In the genomic region with DNA sequence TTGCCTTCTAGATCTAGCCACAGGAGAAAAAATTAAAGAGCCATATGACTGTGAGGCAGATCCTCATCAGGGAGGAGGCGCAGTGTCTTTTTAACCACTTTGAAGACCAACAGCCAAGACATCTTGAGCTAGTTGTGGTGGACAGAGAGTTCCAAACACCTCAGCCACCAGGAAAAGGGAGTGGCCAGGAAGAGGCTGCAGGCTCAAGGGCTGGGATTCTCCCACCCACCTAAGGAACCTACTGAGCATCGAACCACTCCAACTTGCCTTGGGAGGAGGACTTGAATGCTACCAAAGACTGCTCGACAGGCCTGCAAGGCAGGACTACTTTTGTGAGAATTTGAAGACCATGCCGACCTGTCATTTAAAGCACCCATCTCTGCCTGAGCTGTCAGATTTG, we compare ENCODE assay signal across 1 cellular context.
TF ChIP-seq lines count a peak whose summit lies in the region.

No MANE protein-coding gene starts in this region.

TF ChIP-seq in WTC11, 78 proteins besides CTCF, POLR2A, EP300 and RAD21 (continued from another document):
- TF ChIP-seq, protein P1, sequence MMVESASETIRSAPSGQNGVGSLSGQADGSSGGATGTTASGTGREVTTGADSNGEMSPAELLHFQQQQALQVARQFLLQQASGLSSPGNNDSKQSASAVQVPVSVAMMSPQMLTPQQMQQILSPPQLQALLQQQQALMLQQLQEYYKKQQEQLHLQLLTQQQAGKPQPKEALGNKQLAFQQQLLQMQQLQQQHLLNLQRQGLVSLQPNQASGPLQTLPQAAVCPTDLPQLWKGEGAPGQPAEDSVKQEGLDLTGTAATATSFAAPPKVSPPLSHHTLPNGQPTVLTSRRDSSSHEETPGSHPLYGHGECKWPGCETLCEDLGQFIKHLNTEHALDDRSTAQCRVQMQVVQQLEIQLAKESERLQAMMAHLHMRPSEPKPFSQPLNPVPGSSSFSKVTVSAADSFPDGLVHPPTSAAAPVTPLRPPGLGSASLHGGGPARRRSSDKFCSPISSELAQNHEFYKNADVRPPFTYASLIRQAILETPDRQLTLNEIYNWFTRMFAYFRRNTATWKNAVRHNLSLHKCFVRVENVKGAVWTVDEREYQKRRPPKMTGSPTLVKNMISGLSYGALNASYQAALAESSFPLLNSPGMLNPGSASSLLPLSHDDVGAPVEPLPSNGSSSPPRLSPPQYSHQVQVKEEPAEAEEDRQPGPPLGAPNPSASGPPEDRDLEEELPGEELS (CRISPR knock-in tag; IDR thresholded peaks at IDR 0.05), result no peak
- no peak for TF ChIP-seq CBFB (CRISPR knock-in tag; IDR thresholded peaks at IDR 0.05; ENCODE audit: low read depth)
- no peak for TF ChIP-seq CREM (CRISPR knock-in tag; IDR thresholded peaks at IDR 0.05)
- TF ChIP-seq, protein P2, sequence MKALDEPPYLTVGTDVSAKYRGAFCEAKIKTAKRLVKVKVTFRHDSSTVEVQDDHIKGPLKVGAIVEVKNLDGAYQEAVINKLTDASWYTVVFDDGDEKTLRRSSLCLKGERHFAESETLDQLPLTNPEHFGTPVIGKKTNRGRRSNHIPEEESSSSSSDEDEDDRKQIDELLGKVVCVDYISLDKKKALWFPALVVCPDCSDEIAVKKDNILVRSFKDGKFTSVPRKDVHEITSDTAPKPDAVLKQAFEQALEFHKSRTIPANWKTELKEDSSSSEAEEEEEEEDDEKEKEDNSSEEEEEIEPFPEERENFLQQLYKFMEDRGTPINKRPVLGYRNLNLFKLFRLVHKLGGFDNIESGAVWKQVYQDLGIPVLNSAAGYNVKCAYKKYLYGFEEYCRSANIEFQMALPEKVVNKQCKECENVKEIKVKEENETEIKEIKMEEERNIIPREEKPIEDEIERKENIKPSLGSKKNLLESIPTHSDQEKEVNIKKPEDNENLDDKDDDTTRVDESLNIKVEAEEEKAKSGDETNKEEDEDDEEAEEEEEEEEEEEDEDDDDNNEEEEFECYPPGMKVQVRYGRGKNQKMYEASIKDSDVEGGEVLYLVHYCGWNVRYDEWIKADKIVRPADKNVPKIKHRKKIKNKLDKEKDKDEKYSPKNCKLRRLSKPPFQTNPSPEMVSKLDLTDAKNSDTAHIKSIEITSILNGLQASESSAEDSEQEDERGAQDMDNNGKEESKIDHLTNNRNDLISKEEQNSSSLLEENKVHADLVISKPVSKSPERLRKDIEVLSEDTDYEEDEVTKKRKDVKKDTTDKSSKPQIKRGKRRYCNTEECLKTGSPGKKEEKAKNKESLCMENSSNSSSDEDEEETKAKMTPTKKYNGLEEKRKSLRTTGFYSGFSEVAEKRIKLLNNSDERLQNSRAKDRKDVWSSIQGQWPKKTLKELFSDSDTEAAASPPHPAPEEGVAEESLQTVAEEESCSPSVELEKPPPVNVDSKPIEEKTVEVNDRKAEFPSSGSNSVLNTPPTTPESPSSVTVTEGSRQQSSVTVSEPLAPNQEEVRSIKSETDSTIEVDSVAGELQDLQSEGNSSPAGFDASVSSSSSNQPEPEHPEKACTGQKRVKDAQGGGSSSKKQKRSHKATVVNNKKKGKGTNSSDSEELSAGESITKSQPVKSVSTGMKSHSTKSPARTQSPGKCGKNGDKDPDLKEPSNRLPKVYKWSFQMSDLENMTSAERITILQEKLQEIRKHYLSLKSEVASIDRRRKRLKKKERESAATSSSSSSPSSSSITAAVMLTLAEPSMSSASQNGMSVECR (CRISPR knock-in tag; IDR thresholded peaks at IDR 0.05; ENCODE audit: borderline replicate concordance), result no peak
